Comparison of ENCODE assay signal across 13 cellular contexts in the genomic region with DNA sequence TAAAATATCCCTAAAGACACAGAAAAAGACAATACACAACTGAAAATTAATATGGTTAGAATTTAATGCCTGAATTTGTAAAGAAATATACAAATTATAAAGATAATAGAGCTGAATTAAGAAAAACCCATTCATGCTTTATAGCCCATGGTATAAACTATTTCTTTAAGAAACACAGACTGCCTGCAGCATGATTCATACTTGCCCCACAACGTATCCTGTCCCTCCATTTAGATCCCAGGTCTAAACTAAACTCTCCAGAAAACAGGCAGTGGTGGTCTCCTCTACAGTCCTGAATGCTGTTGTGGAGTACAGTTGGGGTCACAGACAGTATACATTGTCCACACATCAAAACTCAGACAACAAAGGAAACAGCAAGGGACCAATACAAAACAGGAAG. TPM values are rescaled to one million over a fixed set of nuclear protein-coding genes. Genes with fewer than 3 reads are reported as not detected.
DNase-seq lines count a peak whose midpoint lies in the region; ATAC-seq lines count a peak whose summit lies in the region.
"Had no signal": no experiment of that assay in that cellular context is flagged by ENCODE, and none has a peak within 500 bp of the region (broad histone marks: within the 10 kb centered on the region; RNA-seq: fewer than 3 reads in every experiment).

No MANE protein-coding gene starts in this region.

- H3K9ac ChIP-seq in GM23248: no peak overlapping the region

- in situ Hi-C loops in GM23248 (cut with MboI): no loop called here

- H3K27ac Mint-ChIP-seq in CD4-positive, CD25-positive, alpha-beta regulatory T cell: peak overlapping the region in 2 of 3 donors; percentile 78 to 98
- H3K27ac Mint-ChIP-seq in activated naive CD8-positive, alpha-beta T cell treated with anti-CD3 and anti-CD28 coated beads, Interleukin-2, amount 10 ng/mL, durations not matched to agents 7 days and 5 days: peak overlapping the region; percentile 74

- H4K20me1 ChIP-seq in GM23248 (ENCODE audit: insufficient read depth): no peaks in the 10 kb centered on the region

- H3K4me2 ChIP-seq in GM23248 (ENCODE audit: unreplicated experiment): peak overlapping the region; percentile 49

- H2AFZ ChIP-seq in GM23248: 0 out of 2 replicates have a peak overlapping the region, but pooled peaks have one; percentile 19

- WGBS in GM23248 (ENCODE audit: low coverage in 1 of 2, low lambda C conversion rate in 2 of 2, missing lambda C conversion rate in 2 of 2), 2 experiments: 0% methylated on average over 1 of the region's 1 CpG

- H3K9me2 ChIP-seq in GM23248 (ENCODE audit: insufficient read depth): no peaks in the 10 kb centered on the region

- H3K4me3 ChIP-seq in CD4-positive, CD25-positive, alpha-beta regulatory T cell (ENCODE audit: low read depth, low read length): no peak overlapping the region
- H3K4me3 ChIP-seq in GM23248: no peak overlapping the region
- H3K4me3 ChIP-seq: skin epidermis had no signal

- H3K9me3 ChIP-seq in CD4-positive, CD25-positive, alpha-beta regulatory T cell (ENCODE audit: control insufficient read depth in 2 of 2, low read length in 2 of 2): no peaks in the 10 kb centered on the region
- H3K9me3 ChIP-seq in GM23248 (ENCODE audit: low read depth): no peaks in the 10 kb centered on the region

- no peaks in the 10 kb centered on the region for H3K9me3 Mint-ChIP-seq in CD4-positive, CD25-positive, alpha-beta regulatory T cell
- H3K9me3 Mint-ChIP-seq in activated naive CD8-positive, alpha-beta T cell treated with anti-CD3 and anti-CD28 coated beads, Interleukin-2, amount 10 ng/mL, durations not matched to agents 7 days and 5 days: peaks cover 2% of the 10 kb centered on the region

- H3K27me3 Mint-ChIP-seq in CD4-positive, CD25-positive, alpha-beta regulatory T cell: no peaks in the 10 kb centered on the region
- no peaks in the 10 kb centered on the region for H3K27me3 Mint-ChIP-seq in activated naive CD8-positive, alpha-beta T cell treated with anti-CD3 and anti-CD28 coated beads, Interleukin-2, amount 10 ng/mL, durations not matched to agents 7 days and 5 days

- POLR2A ChIA-PET in activated naive CD8-positive, alpha-beta T cell treated with anti-CD3 and anti-CD28 coated beads, Interleukin-2, amount 10 ng/mL, durations not matched to agents 7 days and 5 days (lab: Charles Lee): no interaction called here

- peaks cover 23% of the 10 kb centered on the region for H3K36me3 Mint-ChIP-seq in CD4-positive, CD25-positive, alpha-beta regulatory T cell
- H3K36me3 Mint-ChIP-seq in activated naive CD8-positive, alpha-beta T cell treated with anti-CD3 and anti-CD28 coated beads, Interleukin-2, amount 10 ng/mL, durations not matched to agents 7 days and 5 days: peaks cover 43% of the 10 kb centered on the region

- H3K4me3 Mint-ChIP-seq in CD4-positive, CD25-positive, alpha-beta regulatory T cell: peak overlapping the region in 2 of 4 donors; percentile 3 to 17
- peak overlapping the region; percentile 23 for H3K4me3 Mint-ChIP-seq in activated naive CD8-positive, alpha-beta T cell treated with anti-CD3 and anti-CD28 coated beads, Interleukin-2, amount 10 ng/mL, durations not matched to agents 7 days and 5 days

- H3K79me2 ChIP-seq in GM23248 (ENCODE audit: insufficient read depth): peaks cover 96% of the 10 kb centered on the region

- H3K36me3 ChIP-seq in CD4-positive, CD25-positive, alpha-beta regulatory T cell (ENCODE audit: control insufficient read depth, insufficient read depth, low read length): peaks cover 49% of the 10 kb centered on the region
- H3K36me3 ChIP-seq in GM23248 (ENCODE audit: low read depth): peaks cover 40% of the 10 kb centered on the region

- no peak for ATAC-seq in CD4-positive, CD25-positive, alpha-beta regulatory T cell (ENCODE audit: low read depth in 2 of 2)
- ATAC-seq in activated naive CD8-positive, alpha-beta T cell treated with anti-CD3 and anti-CD28 coated beads, Interleukin-2, amount 10 ng/mL, durations not matched to agents 7 days and 5 days (ENCODE audit: low read depth): no peak
- no peak for ATAC-seq in GM21786 (IDR thresholded peaks at IDR 0.05; ENCODE audit: unreplicated experiment)
- ATAC-seq: Panc1 had no signal

- no peak for DNase-seq in CD4-positive, CD25-positive, alpha-beta regulatory T cell
- DNase-seq in GM23248: peak; percentile 56
- no peak for DNase-seq in activated naive CD8-positive, alpha-beta T cell treated with anti-CD3 and anti-CD28 coated beads, Interleukin-2, amount 10 ng/mL, durations not matched to agents 7 days and 5 days
- peak; percentile 60 for DNase-seq in iris pigment epithelial cell (ENCODE audit: low read depth)
- DNase-seq in NOMO-1 (lab: John Stamatoyannopoulos, UW; ENCODE audit: unreplicated experiment in 2 of 2): no peak
- DNase-seq in NCI-H2081 (lab: John Stamatoyannopoulos, UW): no peak
- DNase-seq: activated CD8-positive, alpha-beta memory T cell treated with anti-CD3 and anti-CD28 coated beads for 24 hours; GF-D8; NCI-H1417; T-helper 9 cell had no signal

- H3K27me3 ChIP-seq in CD4-positive, CD25-positive, alpha-beta regulatory T cell (ENCODE audit: control insufficient read depth, insufficient read depth, low read length): no peaks in the 10 kb centered on the region
- no peaks in the 10 kb centered on the region for H3K27me3 ChIP-seq in GM23248 (replicated peaks; ENCODE audit: insufficient read depth)

- H3K4me1 ChIP-seq in CD4-positive, CD25-positive, alpha-beta regulatory T cell (ENCODE audit: control insufficient read depth, insufficient read depth, low read length, poor library complexity, severe bottlenecking): peaks cover 11% of the 10 kb centered on the region
- H3K4me1 ChIP-seq in GM23248 (ENCODE audit: insufficient read depth): peaks cover 11% of the 10 kb centered on the region; the same call in 1 of the 2 replicates

- H3K27ac ChIP-seq in CD4-positive, CD25-positive, alpha-beta regulatory T cell (ENCODE audit: insufficient read depth, low read length, poor library complexity, severe bottlenecking): no peak overlapping the region
- no peak overlapping the region for H3K27ac ChIP-seq in GM23248
- H3K27ac ChIP-seq: skin epidermis had no signal

- H3K4me1 Mint-ChIP-seq in CD4-positive, CD25-positive, alpha-beta regulatory T cell: peaks cover 26 to 66% (median 39%) of the 10 kb centered on the region in 4 donors
- peaks cover 17% of the 10 kb centered on the region for H3K4me1 Mint-ChIP-seq in activated naive CD8-positive, alpha-beta T cell treated with anti-CD3 and anti-CD28 coated beads, Interleukin-2, amount 10 ng/mL, durations not matched to agents 7 days and 5 days

- peaks cover 6% of the 10 kb centered on the region; the same call in 1 of the 2 replicates for H3F3A ChIP-seq in GM23248 (ENCODE audit: insufficient read depth)

RNA-seq across cellular contexts. Expression of gene IL6ST, which starts 24.8 kb away (rescaled TPM):
- total RNA-seq in CD4-positive, CD25-positive, alpha-beta regulatory T cell: 234 TPM
- 10 to 100 TPM; 25.3 to 59.8 (median 45.8) TPM for polyA plus RNA-seq in CD4-positive, CD25-positive, alpha-beta regulatory T cell
- 186 and 197 TPM in 2 replicates for total RNA-seq in GM23248 (2014; rRNA removed; shearing (Covaris generic))
- 220 and 242 TPM in 2 replicates for polyA plus RNA-seq in GM23248 (2016; fragmentation: Nextera tagmentation; extraction: Ambion mirVana)
- total RNA-seq in activated naive CD8-positive, alpha-beta T cell treated with anti-CD3 and anti-CD28 coated beads, Interleukin-2, amount 10 ng/mL, durations not matched to agents 7 days and 5 days: 10 to 100 TPM; 46.1 to 48.9 TPM

Comparison
In these comparisons a context has a peak if more than half of its experiments do, and no peak if none do; other contexts are left out.
1. DNase-seq: peak in GM23248 (single experiment) and iris pigment epithelial cell (single experiment); none in CD4-positive, CD25-positive, alpha-beta regulatory T cell (0 of 3), activated naive CD8-positive, alpha-beta T cell treated with anti-CD3 and anti-CD28 coated beads, Interleukin-2, amount 10 ng/mL, durations not matched to agents 7 days and 5 days (single experiment), NOMO-1 (0 of 2) and NCI-H2081 (0 of 2).